21 cellular contexts compared by ENCODE assay signal in the genomic region with DNA sequence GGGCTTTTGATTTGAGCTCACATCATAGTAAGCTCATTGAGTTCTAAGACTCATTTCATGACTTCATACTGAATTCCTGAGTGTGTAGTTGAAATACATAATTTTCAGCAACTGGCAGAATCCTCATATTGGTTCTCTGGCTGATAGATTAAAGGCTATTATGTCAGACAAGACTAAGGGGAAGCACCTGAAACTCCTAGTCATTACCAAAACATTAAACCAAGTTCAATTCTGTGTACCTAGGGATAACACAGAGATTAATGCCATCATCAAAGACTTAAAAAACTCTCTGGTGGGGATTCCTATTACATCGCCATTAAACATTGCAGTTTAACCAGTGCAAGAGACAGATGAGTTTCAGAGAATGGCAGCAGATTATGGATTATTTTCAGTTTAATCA.
"Had no signal": no experiment of that assay in that cellular context is flagged by ENCODE, and none has a peak within 500 bp of the region (broad histone marks: within the 10 kb centered on the region; RNA-seq: fewer than 3 reads in every experiment).

No MANE protein-coding gene starts in this region.

- H3K27me3 ChIP-seq: heart right ventricle, neural progenitor cell, right lobe of liver had no signal

- H3K27ac Mint-ChIP-seq: brain; naive B cell; neural progenitor cell; stimulated activated naive B cell treated with anti-CD40 and anti-IgM and Interleukin-4, amounts not matched to agents 10 μg/mL and 1 μg/mL and 100 μg/mL, for 72 hours; type B pancreatic cell had no signal

- FAIRE-seq: endometrium, kidney, TTC549 had no signal

- H3K9me3 ChIP-seq: lower lobe of right lung, right lobe of liver, thoracic aorta had no signal

- H3K36me3 ChIP-seq: heart right ventricle, lower lobe of right lung, neural progenitor cell, right lobe of liver, thoracic aorta, WERI-Rb-1 had no signal

- H3K27me3 Mint-ChIP-seq: brain; naive B cell; stimulated activated naive B cell treated with anti-CD40 and anti-IgM and Interleukin-4, amounts not matched to agents 10 μg/mL and 1 μg/mL and 100 μg/mL, for 72 hours; type B pancreatic cell had no signal

- H3K9me3 Mint-ChIP-seq: brain; naive B cell; neural progenitor cell; stimulated activated naive B cell treated with anti-CD40 and anti-IgM and Interleukin-4, amounts not matched to agents 10 μg/mL and 1 μg/mL and 100 μg/mL, for 72 hours; type B pancreatic cell had no signal

- H3K27ac ChIP-seq: heart right ventricle, lower lobe of right lung, neural progenitor cell, right lobe of liver, skin epidermis, thoracic aorta, WERI-Rb-1 had no signal

- ATAC-seq: heart right ventricle, left lobe of liver, lower lobe of right lung, right lobe of liver had no signal

- H3K4me1 ChIP-seq: heart right ventricle, lower lobe of right lung, neural progenitor cell, right lobe of liver had no signal

- H3K4me3 ChIP-seq: heart right ventricle, lower lobe of right lung, neural progenitor cell, right lobe of liver, skin epidermis, thoracic aorta had no signal

- H3K36me3 Mint-ChIP-seq: brain; naive B cell; neural progenitor cell; stimulated activated naive B cell treated with anti-CD40 and anti-IgM and Interleukin-4, amounts not matched to agents 10 μg/mL and 1 μg/mL and 100 μg/mL, for 72 hours; type B pancreatic cell had no signal

- DNase-seq: activated CD4-positive, CD25-positive, alpha-beta regulatory T cell treated with anti-CD3 and anti-CD28 coated beads, Interleukin-2, amount 50 U/mL, for 72 hours; anterior cingulate cortex; erythroblast; foreskin fibroblast; heart right ventricle; kidney; lower lobe of right lung; mesendoderm; naive B cell; posterior cingulate gyrus; right lobe of liver; stimulated activated naive B cell treated with anti-CD40 and anti-IgM and Interleukin-4, amounts not matched to agents 10 μg/mL and 1 μg/mL and 100 μg/mL, for 72 hours; WERI-Rb-1 had no signal

- H3K4me1 Mint-ChIP-seq: brain, neural progenitor cell had no signal

- H3K4me3 Mint-ChIP-seq: brain; naive B cell; neural progenitor cell; stimulated activated naive B cell treated with anti-CD40 and anti-IgM and Interleukin-4, amounts not matched to agents 10 μg/mL and 1 μg/mL and 100 μg/mL, for 72 hours; type B pancreatic cell had no signal
